ENCODE assay signal across 1 cellular context in genomic region chr1:115669886-115670285, GRCh38.
TF ChIP-seq lines count a peak whose summit lies in the region.

No MANE protein-coding gene starts in this region.

TF ChIP-seq in A549, 52 proteins besides CTCF, POLR2A, EP300 and RAD21 (continued from another document):
- TF ChIP-seq REST (IDR thresholded peaks at IDR 0.05) = no peak
TF ChIP-seq in A549: peak in this region for 0.
